27 cellular contexts compared by ENCODE assay signal in genomic region chr9:101148344-101148743, GRCh38.
"Had no signal": no experiment of that assay in that cellular context is flagged by ENCODE, and none has a peak within 500 bp of the region (broad histone marks: within the 10 kb centered on the region; RNA-seq: fewer than 3 reads in every experiment).

No MANE protein-coding gene starts in this region.

- H3K27me3 Mint-ChIP-seq: memory B cell; naive B cell; natural killer cell treated with Interleukin-12 subunit alpha and Interleukin-12 subunit beta and Interleukin-15 and Interleukin-18, amount 100 ng/mL, for 72 hours had no signal

- H3K36me3 ChIP-seq: esophagus squamous epithelium, prostate gland, right atrium auricular region, stomach, thyroid gland, vagina had no signal

- H3K4me3 ChIP-seq: coronary artery, esophagus squamous epithelium, lung, mucosa of descending colon, prostate gland, right atrium auricular region, smooth muscle cell, stomach, thyroid gland, vagina had no signal

- DNase-seq: dermis blood vessel endothelial cell; effector memory CD4-positive, alpha-beta T cell; esophagus squamous epithelium; kidney; mucosa of descending colon; naive B cell; nucleus accumbens; stimulated activated CD4-positive, alpha-beta T cell treated with anti-CD3 and anti-CD28 coated beads, Interleukin-12 subunit alpha, Interleukin-12 subunit beta, amount 100 ng/mL, for 4 hours; stimulated activated CD4-positive, alpha-beta T cell treated with anti-CD3 and anti-CD28 coated beads, Interleukin-1b, Interleukin-23, amount 100 ng/mL, for 48 hours; stimulated activated CD4-positive, alpha-beta T cell treated with anti-CD3 and anti-CD28 coated beads, Interleukin-4, amount 100 ng/mL, for 24 hours; stimulated activated naive CD4-positive, alpha-beta T cell treated with Interleukin-2 at 50 U/mL for 16 hours; stomach; thyroid gland; trophoblast cell had no signal

- H3K4me1 ChIP-seq: esophagus squamous epithelium, prostate gland, stomach, thyroid gland, vagina had no signal

- H3K27ac ChIP-seq: coronary artery, esophagus squamous epithelium, prostate gland, right atrium auricular region, stomach, thyroid gland, vagina had no signal

- ATAC-seq: left lobe of liver; mucosa of descending colon; natural killer cell treated with Interleukin-12 subunit alpha and Interleukin-12 subunit beta and Interleukin-15 and Interleukin-18, amount 100 ng/mL, for 72 hours; sciatic nerve; stimulated activated effector memory CD8-positive, alpha-beta T cell treated with anti-CD3 and anti-CD28 coated beads, Interleukin-12 subunit alpha, Interleukin-12 subunit beta, amount 100 ng/mL, for 72 hours had no signal

- H3K4me2 ChIP-seq: smooth muscle cell had no signal

- H3K36me3 Mint-ChIP-seq: memory B cell; mesothelial cell of epicardium; naive B cell; natural killer cell treated with Interleukin-12 subunit alpha and Interleukin-12 subunit beta and Interleukin-15 and Interleukin-18, amount 100 ng/mL, for 72 hours; stimulated activated effector memory CD8-positive, alpha-beta T cell treated with anti-CD3 and anti-CD28 coated beads, Interleukin-12 subunit alpha, Interleukin-12 subunit beta, amount 100 ng/mL, for 72 hours had no signal

- H3K4me3 Mint-ChIP-seq: memory B cell; mesothelial cell of epicardium; naive B cell; natural killer cell treated with Interleukin-12 subunit alpha and Interleukin-12 subunit beta and Interleukin-15 and Interleukin-18, amount 100 ng/mL, for 72 hours; neural crest cell; stimulated activated effector memory CD8-positive, alpha-beta T cell treated with anti-CD3 and anti-CD28 coated beads, Interleukin-12 subunit alpha, Interleukin-12 subunit beta, amount 100 ng/mL, for 72 hours had no signal

- H3K4me1 Mint-ChIP-seq: memory B cell; mesothelial cell of epicardium; naive B cell; stimulated activated effector memory CD8-positive, alpha-beta T cell treated with anti-CD3 and anti-CD28 coated beads, Interleukin-12 subunit alpha, Interleukin-12 subunit beta, amount 100 ng/mL, for 72 hours had no signal

- H3K27ac Mint-ChIP-seq: memory B cell; mesothelial cell of epicardium; natural killer cell treated with Interleukin-12 subunit alpha and Interleukin-12 subunit beta and Interleukin-15 and Interleukin-18, amount 100 ng/mL, for 72 hours; stimulated activated effector memory CD8-positive, alpha-beta T cell treated with anti-CD3 and anti-CD28 coated beads, Interleukin-12 subunit alpha, Interleukin-12 subunit beta, amount 100 ng/mL, for 72 hours had no signal

- H3K9me3 ChIP-seq: mucosa of descending colon, prostate gland, thyroid gland, vagina had no signal

- H3K27me3 ChIP-seq: esophagus squamous epithelium, right atrium auricular region, stomach, thyroid gland, vagina had no signal
